ENCODE assay signal across 14 cellular contexts in the genomic region with DNA sequence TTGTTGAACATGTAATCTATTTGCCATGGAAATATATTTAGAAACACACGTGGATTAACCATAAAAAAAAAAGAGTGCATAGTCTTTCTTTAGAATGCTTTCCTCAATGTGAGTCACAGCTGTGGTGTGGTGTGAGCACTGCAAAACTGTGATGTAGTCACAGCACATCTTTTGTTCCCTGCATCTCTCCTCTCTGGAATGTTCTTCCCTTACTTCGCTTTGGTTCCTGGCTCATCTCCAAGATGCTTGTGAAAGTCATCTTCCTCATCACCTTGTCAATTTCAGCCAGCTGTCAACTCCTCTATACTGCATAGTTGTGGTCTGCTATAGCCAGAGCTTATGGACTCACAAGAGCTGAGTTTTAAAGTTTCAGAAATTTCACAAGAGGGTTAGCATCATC.
DNase-seq lines count a peak whose midpoint lies in the region; ATAC-seq and TF ChIP-seq lines count a peak whose summit lies in the region.
"Had no signal": no experiment of that assay in that cellular context is flagged by ENCODE, and none has a peak within 500 bp of the region (broad histone marks: within the 10 kb centered on the region; RNA-seq: fewer than 3 reads in every experiment).

No MANE protein-coding gene starts in this region.

- peak; percentile 46 for DNase-seq in EL
- peak; percentile 6 for DNase-seq in NCI-H69 (lab: John Stamatoyannopoulos, UW)
- no peak for DNase-seq in chondrocyte (ENCODE audit: low spot score)
- DNase-seq in mucosa of descending colon = no peak
- no peak for DNase-seq in vagina (ENCODE audit: extremely low spot score in 2 of 2)
- DNase-seq in activated naive CD4-positive, alpha-beta T cell (lab: John Stamatoyannopoulos, UW) = no peak
- DNase-seq in NCI-H1436 (lab: John Stamatoyannopoulos, UW) = no peak
- DNase-seq: CD8-positive, alpha-beta memory T cell; erythroblast; NCI-H1048; NCI-H526 treated with DMSO at 0.1 percent for 48 hours; retina had no signal

- H3K4me3 ChIP-seq in mucosa of descending colon (no peak overlapping the region), vagina (no peak overlapping the region)
- H3K4me3 ChIP-seq: SK-N-MC had no signal

- peak overlapping the region; percentile 68 for H3K27ac Mint-ChIP-seq in chondrocyte (ENCODE audit: unreplicated experiment)
- H3K27ac Mint-ChIP-seq: CD8-positive, alpha-beta memory T cell had no signal

- TF ChIP-seq POLR2A in vagina (IDR thresholded peaks at IDR 0.05) = no peak

- H3K4me1 ChIP-seq in mucosa of descending colon (ENCODE audit: low read depth) = no peaks in the 10 kb centered on the region
- H3K4me1 ChIP-seq in vagina = no peaks in the 10 kb centered on the region

- H3K4me3 Mint-ChIP-seq in chondrocyte (ENCODE audit: unreplicated experiment) = no peak overlapping the region
- H3K4me3 Mint-ChIP-seq: CD8-positive, alpha-beta memory T cell had no signal

- no peak overlapping the region for H3K27ac ChIP-seq in vagina
- H3K27ac ChIP-seq: SK-N-MC had no signal

- intact Hi-C loops in mucosa of descending colon (cut with DNase I, micrococcal nuclease) (no loop called here), vagina (cut with DNase I) (no loop called here)

- H3K36me3 ChIP-seq in mucosa of descending colon (ENCODE audit: low read depth) (no peaks in the 10 kb centered on the region), vagina (no peaks in the 10 kb centered on the region)

- H3K4me1 Mint-ChIP-seq in chondrocyte (ENCODE audit: low read depth) = peaks cover 14% of the 10 kb centered on the region
- H3K4me1 Mint-ChIP-seq: CD8-positive, alpha-beta memory T cell had no signal

- ATAC-seq in mucosa of descending colon (peak; percentile 67), GM19035 (IDR thresholded peaks at IDR 0.05; ENCODE audit: unreplicated experiment) (no peak)

- no peak for TF ChIP-seq CTCF in chondrocyte (IDR thresholded peaks at IDR 0.05)
- TF ChIP-seq CTCF in mucosa of descending colon (IDR thresholded peaks at IDR 0.05) = no peak
- TF ChIP-seq CTCF in vagina (IDR thresholded peaks at IDR 0.05) = no peak

- H3K36me3 Mint-ChIP-seq in chondrocyte (ENCODE audit: low read depth) = no peaks in the 10 kb centered on the region
- H3K36me3 Mint-ChIP-seq: CD8-positive, alpha-beta memory T cell had no signal

- no peaks in the 10 kb centered on the region for H3K27me3 ChIP-seq in vagina

- H3K27me3 Mint-ChIP-seq in chondrocyte (ENCODE audit: low read depth) = peaks cover 11% of the 10 kb centered on the region

- no peaks in the 10 kb centered on the region for H3K9me3 Mint-ChIP-seq in chondrocyte (ENCODE audit: low read depth)

- H3K9me3 ChIP-seq in mucosa of descending colon (no peaks in the 10 kb centered on the region), vagina (no peaks in the 10 kb centered on the region)

Comparison
In these comparisons a context has a peak if more than half of its experiments do, and no peak if none do; other contexts are left out.
1. DNase-seq: peak in EL (single experiment) and NCI-H69 (single experiment); none in chondrocyte (single experiment), mucosa of descending colon (0 of 3), vagina (0 of 2), activated naive CD4-positive, alpha-beta T cell (0 of 4) and NCI-H1436 (single experiment).